27 cellular contexts compared by ENCODE assay signal in genomic region chr11:79484872-79485271, GRCh38. TPM values are rescaled to one million over a fixed set of nuclear protein-coding genes. Genes with fewer than 3 reads are reported as not detected.
"Had no signal": no experiment of that assay in that cellular context is flagged by ENCODE, and none has a peak within 500 bp of the region (broad histone marks: within the 10 kb centered on the region; RNA-seq: fewer than 3 reads in every experiment).

No MANE protein-coding gene starts in this region.

- H3K27ac ChIP-seq: colonic mucosa, epithelial cell of prostate, esophagus squamous epithelium, gastrocnemius medialis, heart right ventricle, left lung, lower lobe of right lung had no signal

- H3K36me3 ChIP-seq: colonic mucosa, esophagus squamous epithelium, gastrocnemius medialis, heart right ventricle, left lung, lower lobe of right lung had no signal

- H3K9me3 ChIP-seq: colonic mucosa, esophagus squamous epithelium, gastrocnemius medialis, heart right ventricle, left lung, lower lobe of right lung had no signal

- H3K4me3 ChIP-seq: colonic mucosa, esophagus squamous epithelium, gastrocnemius medialis, heart right ventricle, left lung, lower lobe of right lung had no signal

- H3K27me3 ChIP-seq: colonic mucosa, gastrocnemius medialis, left lung had no signal

- ATAC-seq: effector memory CD8-positive, alpha-beta T cell; esophagus mucosa; gastrocnemius medialis; heart right ventricle; left cardiac atrium; left lung; left ventricle myocardium superior; lower lobe of right lung; naive thymus-derived CD4-positive, alpha-beta T cell had no signal

- H3K4me1 ChIP-seq: colonic mucosa, esophagus squamous epithelium, gastrocnemius medialis, heart right ventricle, left lung, lower lobe of right lung had no signal

- DNase-seq: colonic mucosa; cortex of kidney; effector CD8-positive, alpha-beta T cell; effector memory CD8-positive, alpha-beta T cell; endodermal cell; erythroblast; esophagus squamous epithelium; foreskin fibroblast; foreskin melanocyte; gastrocnemius medialis; glutamatergic neuron; head of caudate nucleus; heart right ventricle; hippocampal formation; left cardiac atrium; left lung; left ventricle myocardium superior; lower lobe of right lung; mesendoderm; midbrain; naive thymus-derived CD4-positive, alpha-beta T cell had no signal

- FAIRE-seq: endometrium, islet of Langerhans, keratinocyte had no signal

RNA-seq across cellular contexts. Expression of gene TENM4, which starts 44.0 kb away (rescaled TPM):
- total RNA-seq: lung microvascular endothelial cell had no signal
- polyA plus RNA-seq: naive thymus-derived CD4-positive, alpha-beta T cell had no signal
